In genomic region chrX:64657229-64657628, GRCh38 we compare ENCODE assay signal across 6 cellular contexts.
DNase-seq lines count a peak whose midpoint lies in the region; TF ChIP-seq lines count a peak whose summit lies in the region.
"Not testable (repeated sequence)": the region's sequence is repeated elsewhere in the genome, so short reads cannot be mapped to it uniquely, and the experiment has no call there.

No MANE protein-coding gene starts in this region.

- not testable (repeated sequence) for H3K79me2 ChIP-seq in H9 (ENCODE audit: insufficient read depth, low read length)

- not testable (repeated sequence) for H3K14ac ChIP-seq in H9 (ENCODE audit: insufficient read depth, low read length)

- TF ChIP-seq CTCF in H9 (conservative IDR thresholded peaks at IDR 0.05); endodermal cell (conservative IDR thresholded peaks at IDR 0.05): not testable (repeated sequence)

- peaks cover 15 to 28% of the 10 kb centered on the region in 2 experiments for H3K4me1 Mint-ChIP-seq in H9
- not testable (repeated sequence) for H3K4me1 Mint-ChIP-seq in endodermal cell

- H4K5ac ChIP-seq in H9 (ENCODE audit: insufficient read length, low read depth, low read length) = not testable (repeated sequence)

- H3K9ac ChIP-seq in ES-I3 (ENCODE audit: low read depth, low read length) = 0 out of 2 replicates have a peak overlapping the region, but pooled peaks have one; percentile 28
- not testable (repeated sequence) for H3K9ac ChIP-seq in H9 (ENCODE audit: extremely low read depth, insufficient read length, low read length); NT2/D1 (ENCODE audit: insufficient read length, low read depth); endodermal cell (ENCODE audit: extremely low read depth, low read length, poor library complexity, severe bottlenecking)
- peak overlapping the region; percentile 50 for H3K9ac ChIP-seq in HUES6 (ENCODE audit: low read length)

- not testable (repeated sequence) for H2BK15ac ChIP-seq in H9 (ENCODE audit: low read depth, low read length)

- not testable (repeated sequence) for H3K36me3 ChIP-seq in ES-I3 (ENCODE audit: insufficient read depth, low read length); HUES6 (ENCODE audit: control insufficient read depth, insufficient read depth, low read length); NT2/D1 (ENCODE audit: insufficient read depth, insufficient read length, low read length); endodermal cell (ENCODE audit: control insufficient read depth, insufficient read depth, low read length)

- not testable (repeated sequence) for H2AFZ ChIP-seq in H9 (ENCODE audit: low read length)

- H3K36me3 Mint-ChIP-seq in H9 (ENCODE audit: insufficient read depth in 1 of 3, low read depth in 3 of 3) = peaks cover 27 to 34% (median 30%) of the 10 kb centered on the region in 3 experiments
- H3K36me3 Mint-ChIP-seq in endodermal cell (ENCODE audit: low read depth) = not testable (repeated sequence)

- WGBS in H9 (ENCODE audit: extremely low coverage, insufficient read length, low lambda C conversion rate) = no CpG with 5 or more reads among the region's 6 CpGs
- 37 to 40% methylated on average over 2 to 6 of the region's 6 CpGs for WGBS in endodermal cell (ENCODE audit: insufficient coverage in 1 of 2, insufficient read length in 1 of 2), 2 experiments

- not testable (repeated sequence) for H4K91ac ChIP-seq in H9 (ENCODE audit: insufficient read length, low read depth, low read length)

- DNase-seq in H9 (peak; percentile 65), NT2/D1 (ENCODE audit: low read depth, low spot score) (peak; percentile 43), endodermal cell (peak; percentile 71), iPS DF 19.7 (ENCODE audit: low read depth, low spot score) (peak; percentile 12)

- H2BK12ac ChIP-seq in H9 (ENCODE audit: insufficient read length, low read depth, low read length) = not testable (repeated sequence)

- H3K56ac ChIP-seq in H9 (ENCODE audit: insufficient read length, low read depth, low read length) = not testable (repeated sequence)

- peaks cover 45% of the 10 kb centered on the region in 2 experiments for H3K9me3 Mint-ChIP-seq in H9
- peaks cover 45% of the 10 kb centered on the region for H3K9me3 Mint-ChIP-seq in endodermal cell

- not testable (repeated sequence) for H3K27me3 Mint-ChIP-seq in H9 (ENCODE audit: low read depth); endodermal cell (ENCODE audit: insufficient read depth)

- H3K9me3 ChIP-seq in ES-I3 (ENCODE audit: control insufficient read depth, insufficient read depth, low read length); H9 (ENCODE audit: control insufficient read depth, low read depth, low read length); endodermal cell (ENCODE audit: control insufficient read depth, low read length): not testable (repeated sequence)
- peaks cover 46% of the 10 kb centered on the region for H3K9me3 ChIP-seq in HUES6 (ENCODE audit: control insufficient read depth, insufficient read depth, low read depth, low read length)
- H3K9me3 ChIP-seq in NT2/D1 (ENCODE audit: insufficient read depth, low read length) = peaks cover 16% of the 10 kb centered on the region

- H2AK5ac ChIP-seq in H9 (ENCODE audit: insufficient read length, low read length) = not testable (repeated sequence)

- H3K27ac Mint-ChIP-seq in H9 = peak overlapping the region; percentile 34 to 97 (median 94); a peak in 6 of 7 replicates
- peak overlapping the region; percentile 81 for H3K27ac Mint-ChIP-seq in endodermal cell

- H3K4ac ChIP-seq in H9 (ENCODE audit: low read depth, low read length) = not testable (repeated sequence)

- H2BK5ac ChIP-seq in H9 (ENCODE audit: insufficient read length, low read length) = not testable (repeated sequence)

- H2BK120ac ChIP-seq in H9 (ENCODE audit: low read depth, low read length, poor library complexity, severe bottlenecking) = not testable (repeated sequence)

- not testable (repeated sequence) for H3K4me3 ChIP-seq in HUES6 (ENCODE audit: low read depth, low read length); NT2/D1 (ENCODE audit: insufficient read length, low read depth); endodermal cell (ENCODE audit: low read length)

- H3K79me1 ChIP-seq in H9 (ENCODE audit: insufficient read depth, low read depth, low read length, poor library complexity, severe bottlenecking) = not testable (repeated sequence)

- not testable (repeated sequence) for H3K18ac ChIP-seq in H9 (ENCODE audit: insufficient read length, low read depth, low read length)

- H3K27ac ChIP-seq in H9 (ENCODE audit: insufficient read length, low read depth, low read length) = peak overlapping the region; percentile 61
- peak overlapping the region; percentile 88 for H3K27ac ChIP-seq in HUES6 (ENCODE audit: low read depth, low read length)
- H3K27ac ChIP-seq in endodermal cell (ENCODE audit: low read depth, low read length) = not testable (repeated sequence)

- H3T11ph ChIP-seq in H9 (ENCODE audit: low read length) = not testable (repeated sequence)

- H2BK20ac ChIP-seq in H9 (ENCODE audit: low read depth, low read length, poor library complexity, severe bottlenecking) = not testable (repeated sequence)

- H3K27me3 ChIP-seq in H9 (ENCODE audit: insufficient read depth, low read length); HUES6 (ENCODE audit: control insufficient read depth, insufficient read depth, low read length); NT2/D1 (ENCODE audit: insufficient read depth, insufficient read length); endodermal cell (ENCODE audit: control insufficient read depth, insufficient read depth, low read length, poor library complexity, severe bottlenecking): not testable (repeated sequence)

- H4K20me1 ChIP-seq in H9 (ENCODE audit: control insufficient read depth, insufficient read depth, insufficient read length) = not testable (repeated sequence)

- H3K4me2 ChIP-seq in H9 (ENCODE audit: insufficient read depth, insufficient read length, low read length) = not testable (repeated sequence)

- H4K8ac ChIP-seq in H9 (replicated peaks; ENCODE audit: insufficient read length, low read depth, low read length) = not testable (repeated sequence)

- peaks cover 14% of the 10 kb centered on the region; the same call in 1 of the 2 replicates for H3K4me1 ChIP-seq in ES-I3 (ENCODE audit: insufficient read depth, low read length)
- H3K4me1 ChIP-seq in H9 (ENCODE audit: insufficient read depth, low read length); NT2/D1 (ENCODE audit: insufficient read depth, insufficient read length); endodermal cell (ENCODE audit: control insufficient read depth, insufficient read depth, low read length): not testable (repeated sequence)
- peaks cover 11% of the 10 kb centered on the region for H3K4me1 ChIP-seq in HUES6 (ENCODE audit: control insufficient read depth, insufficient read depth, low read length)

- not testable (repeated sequence) for H3K23ac ChIP-seq in H9 (ENCODE audit: insufficient read length, low read depth, low read length)

- H3K23me2 ChIP-seq in H9 (ENCODE audit: insufficient read length, low read depth, low read length, poor library complexity, severe bottlenecking) = not testable (repeated sequence)

- peak overlapping the region in 1 of 2 experiments; percentile 13; a peak in 3 of 5 replicates for H3K4me3 Mint-ChIP-seq in H9
- not testable (repeated sequence) for H3K4me3 Mint-ChIP-seq in endodermal cell

Comparison
In these comparisons a context has a peak if more than half of its experiments do, and no peak if none do; other contexts are left out.
1. DNase-seq: peak in every context shown above with its lines; median percentile 71 in endodermal cell; 65 in H9; 43 in NT2/D1; 12 in iPS DF 19.7.